12 cellular contexts compared by ENCODE assay signal in the genomic region with DNA sequence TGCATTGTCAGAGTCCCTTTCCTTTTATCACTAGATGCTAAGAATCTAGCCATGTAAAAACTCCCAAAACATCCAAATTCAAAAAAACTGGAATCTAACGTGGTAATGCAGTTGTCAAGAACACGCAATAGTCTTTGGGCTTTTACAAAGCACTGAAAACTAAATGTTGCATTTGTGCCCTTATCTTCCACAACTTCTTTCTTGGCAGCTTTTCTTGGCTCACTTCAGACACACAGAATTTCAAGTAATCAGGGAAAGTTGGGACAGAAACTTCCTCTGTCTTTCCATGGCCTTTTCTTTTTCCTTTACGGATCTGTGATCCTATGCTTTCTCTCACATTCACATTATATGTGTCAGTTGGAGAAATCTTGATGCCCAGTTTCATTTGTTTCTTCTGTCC.
A peak's percentile ranks its signal among the peaks of the same experiment; 100 is the strongest.
DNase-seq lines count a peak whose midpoint lies in the region; ATAC-seq and TF ChIP-seq lines count a peak whose summit lies in the region.
"Had no signal": no experiment of that assay in that cellular context is flagged by ENCODE, and none has a peak within 500 bp of the region (broad histone marks: within the 10 kb centered on the region; RNA-seq: fewer than 3 reads in every experiment).

No MANE protein-coding gene starts in this region.

- peak; percentile 55 to 97 for DNase-seq in cardiac fibroblast (ENCODE audit: low read depth in 2 of 2)
- no peak for DNase-seq in left ventricle myocardium superior
- DNase-seq in psoas muscle = no peak
- DNase-seq in aorta = no peak
- no peak for DNase-seq in cortex of kidney (lab: John Stamatoyannopoulos, UW)
- DNase-seq: activated T-cell treated with anti-CD3 and anti-CD28 coated beads, Interleukin-2, amount 50 U/mL, for 48 hours; COR-L47; NCI-H2171 treated with DMSO at 0.1 percent for 48 hours; stimulated activated naive B cell treated with anti-CD40 and anti-IgM and Interleukin-4, amounts not matched to agents 10 μg/mL and 1 μg/mL and 100 μg/mL, for 72 hours had no signal

- TF ChIP-seq CTCF in cardiac fibroblast (IDR thresholded peaks at IDR 0.05; ENCODE audit: low read depth, low read length) = no peak
- TF ChIP-seq CTCF in psoas muscle (IDR thresholded peaks at IDR 0.05) = no peak

- H3K4me1 ChIP-seq in psoas muscle = peaks cover 34% of the 10 kb centered on the region
- peaks cover 3 to 8% of the 10 kb centered on the region in 2 donors for H3K4me1 ChIP-seq in aorta (ENCODE audit: control insufficient read depth in 1 of 2, insufficient read depth in 2 of 2, low read length in 2 of 2)
- H3K4me1 ChIP-seq: neural progenitor cell had no signal

- H3K27ac ChIP-seq in psoas muscle (peak overlapping the region; percentile 95), aorta (ENCODE audit: low read depth in 1 of 2, low read length in 2 of 2) (peak overlapping the region; percentile 96 to 98)
- H3K27ac ChIP-seq: neural progenitor cell had no signal

- WGBS in psoas muscle, 3 donors = 55 to 66% (median 65%) methylated on average over 3 of the region's 3 CpGs
- WGBS in aorta, 2 donors = 2 to 6% methylated on average over 3 of the region's 3 CpGs

- peak; percentile 64 for ATAC-seq in left ventricle myocardium superior
- no peak for ATAC-seq in psoas muscle
- peak; percentile 74 for ATAC-seq in aorta (ENCODE audit: low FRiP score)
- no peak for ATAC-seq in activated CD4-positive, CD25-positive, alpha-beta regulatory T cell treated with anti-CD3 and anti-CD28 coated beads, Interleukin-2, amount 50 U/mL, for 24 hours
- ATAC-seq in esophagus mucosa = no peak
- ATAC-seq: stimulated activated naive B cell treated with anti-CD40 and anti-IgM and Interleukin-4, amounts not matched to agents 10 μg/mL and 1 μg/mL and 100 μg/mL, for 72 hours had no signal

- intact Hi-C loops in left ventricle myocardium superior (cut with micrococcal nuclease) (no loop called here), psoas muscle (cut with DNase I) (loop anchor here (5.0 to 10.0 kb wide), 2 partner anchors 36 to 138 kb away; partner anchors contain the start of gene CRADD (in 1 of the 2)), aorta (cut with DNase I) (loop anchor here (2.0 to 5.0 kb wide), 2 partner anchors 36 to 104 kb away; no protein-coding TSS in a partner anchor)

- no peaks in the 10 kb centered on the region for H3K27me3 ChIP-seq in psoas muscle (ENCODE audit: insufficient read depth in 3 of 3, low read length in 2 of 3)
- no peaks in the 10 kb centered on the region for H3K27me3 ChIP-seq in aorta (ENCODE audit: control insufficient read depth in 1 of 2, insufficient read depth in 2 of 2, low read length in 1 of 2)
- H3K27me3 ChIP-seq: neural progenitor cell had no signal

- H3K36me3 ChIP-seq in psoas muscle (ENCODE audit: insufficient read depth in 1 of 2, low read depth in 1 of 2) (no peaks in the 10 kb centered on the region), aorta (ENCODE audit: control insufficient read depth in 1 of 2, insufficient read depth in 2 of 2, low read length in 1 of 2) (no peaks in the 10 kb centered on the region)
- H3K36me3 ChIP-seq: neural progenitor cell had no signal

- no peak overlapping the region for H3K4me3 ChIP-seq in cardiac fibroblast (replicated peaks in 1 of 2; ENCODE audit: low read depth in 2 of 2, low read length in 2 of 2)
- H3K4me3 ChIP-seq in psoas muscle = no peak overlapping the region
- H3K4me3 ChIP-seq in aorta (ENCODE audit: low read length in 2 of 2) = no peak overlapping the region
- H3K4me3 ChIP-seq: neural progenitor cell had no signal

- H3K9me3 ChIP-seq in psoas muscle (no peaks in the 10 kb centered on the region), aorta (ENCODE audit: control insufficient read depth, low read length) (no peaks in the 10 kb centered on the region)

Comparison
In these comparisons a context has a peak if more than half of its experiments do, and no peak if none do; other contexts are left out.
1. DNase-seq: peak in cardiac fibroblast (2 of 2); none in left ventricle myocardium superior (single experiment), psoas muscle (0 of 2), aorta (0 of 2) and cortex of kidney (single experiment).
2. ATAC-seq: peak in left ventricle myocardium superior (single experiment) and aorta (single experiment); none in psoas muscle (0 of 4), activated CD4-positive, CD25-positive, alpha-beta regulatory T cell treated with anti-CD3 and anti-CD28 coated beads, Interleukin-2, amount 50 U/mL, for 24 hours (0 of 2) and esophagus mucosa (single experiment).